Comparison of ENCODE assay signal across 11 cellular contexts in the genomic region with DNA sequence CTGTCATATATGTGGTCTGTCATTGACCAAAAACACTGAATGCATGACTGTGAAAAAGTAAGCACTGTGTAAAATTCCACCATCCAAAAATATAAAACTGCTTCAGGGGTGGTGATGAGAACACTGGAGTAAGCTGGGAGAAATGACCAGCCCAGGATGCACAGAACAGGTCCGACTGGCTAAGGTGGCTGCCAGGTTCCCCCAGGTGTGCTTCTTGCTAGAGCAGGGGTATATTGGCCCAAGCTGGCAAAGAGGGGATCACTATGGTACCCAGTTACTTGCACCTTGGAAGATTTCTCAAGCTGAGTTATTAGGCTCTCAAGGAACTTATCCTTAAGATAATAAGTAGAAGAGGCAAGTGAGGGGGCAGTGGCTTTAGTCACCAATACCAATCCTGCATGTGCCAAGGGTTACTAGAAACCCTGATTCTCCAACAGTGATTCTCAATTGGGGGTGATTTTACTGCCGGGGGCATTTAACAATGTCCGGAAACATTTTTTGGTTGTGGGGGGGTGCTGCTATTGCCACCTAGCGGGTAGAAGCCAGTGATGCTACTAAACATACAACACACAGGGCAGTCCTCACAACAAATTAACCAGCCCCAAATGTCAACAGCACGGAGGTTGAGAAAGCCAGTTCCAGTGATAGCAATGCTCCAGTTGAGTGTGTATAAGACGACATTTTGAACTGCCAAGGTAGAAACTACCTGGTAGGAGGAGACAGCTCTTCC. TPM values are rescaled to one million over a fixed set of nuclear protein-coding genes. Genes with fewer than 3 reads are reported as not detected.
DNase-seq lines count a peak whose midpoint lies in the region; ATAC-seq and TF ChIP-seq lines count a peak whose summit lies in the region.
"Had no signal": no experiment of that assay in that cellular context is flagged by ENCODE, and none has a peak within 500 bp of the region (broad histone marks: within the 10 kb centered on the region; RNA-seq: fewer than 3 reads in every experiment).

No MANE protein-coding gene starts in this region.

- no peaks in the 10 kb centered on the region for H3K27me3 Mint-ChIP-seq in naive thymus-derived CD8-positive, alpha-beta T cell

- peak overlapping the region in 7 of 10 donors; percentile 7 to 68 (median 31) for H3K27ac Mint-ChIP-seq in naive thymus-derived CD8-positive, alpha-beta T cell

- no peak overlapping the region for H3K4me3 Mint-ChIP-seq in naive thymus-derived CD8-positive, alpha-beta T cell

- ATAC-seq in naive thymus-derived CD8-positive, alpha-beta T cell = peak in 1 of 2 donors; percentile 22

- peaks cover 0 to 51% (median 2%) of the 10 kb centered on the region in 3 donors for H3K36me3 Mint-ChIP-seq in naive thymus-derived CD8-positive, alpha-beta T cell

- POLR2A ChIA-PET in naive thymus-derived CD8-positive, alpha-beta T cell (lab: Charles Lee) = no interaction called here

- TF ChIP-seq CTCF in LNCAP (IDR thresholded peaks at IDR 0.05) = peak; percentile 53

- peaks cover 9 to 33% (median 11%) of the 10 kb centered on the region in 4 donors for H3K4me1 Mint-ChIP-seq in naive thymus-derived CD8-positive, alpha-beta T cell

- H3K9me3 Mint-ChIP-seq in naive thymus-derived CD8-positive, alpha-beta T cell = no peaks in the 10 kb centered on the region

- DNase-seq in EL (peak; percentile 23), dermis blood vessel endothelial cell (peak; percentile 44), GOT3 (lab: John Stamatoyannopoulos, UW) (no peak), hippocampal formation (lab: John Stamatoyannopoulos, UW) (no peak), anterior cingulate cortex (lab: John Stamatoyannopoulos, UW) (no peak)
- no peak for DNase-seq in naive thymus-derived CD8-positive, alpha-beta T cell
- DNase-seq in activated CD4-positive, alpha-beta T cell treated with anti-CD3 and anti-CD28 coated beads for 48 hours = no peak
- DNase-seq: activated CD4-positive, alpha-beta T cell treated with anti-CD3 and anti-CD28 coated beads, Interleukin-2, amount 50 U/mL, for 4 hours; NCI-H1092 treated with DMSO at 0.1 percent for 48 hours; ovary had no signal

RNA-seq across cellular contexts. Expression of a gene that starts 15.7 kb away (rescaled TPM):
- 74.9 and 77.6 TPM in 2 replicates for total RNA-seq in dermis blood vessel endothelial cell
- total RNA-seq in naive thymus-derived CD8-positive, alpha-beta T cell = 100 to 1,000 TPM; 117 to 127 TPM
- 100 to 1,000 TPM; 226 to 309 (median 285) TPM for polyA plus RNA-seq in naive thymus-derived CD8-positive, alpha-beta T cell

RNA-seq across cellular contexts. Expression of a gene that starts 26.4 kb away (rescaled TPM):
- total RNA-seq in dermis blood vessel endothelial cell = 0.51 and 2.0 TPM in 2 replicates
- 10 to 100 TPM; 52.9 to 62.8 TPM for total RNA-seq in naive thymus-derived CD8-positive, alpha-beta T cell
- 100 to 1,000 TPM in 1 of 3 donors, 10 to 100 TPM in 2; 89.5 to 153 (median 98.3) TPM for polyA plus RNA-seq in naive thymus-derived CD8-positive, alpha-beta T cell

RNA-seq across cellular contexts. Expression of a gene that starts 51.9 kb away (rescaled TPM):
- 343 and 459 TPM in 2 replicates for total RNA-seq in dermis blood vessel endothelial cell
- 100 to 1,000 TPM; 171 to 182 TPM for total RNA-seq in naive thymus-derived CD8-positive, alpha-beta T cell
- 100 to 1,000 TPM; 436 to 513 (median 454) TPM for polyA plus RNA-seq in naive thymus-derived CD8-positive, alpha-beta T cell

RNA-seq across cellular contexts. Expression of a gene that starts 52.1 kb away (rescaled TPM):
- total RNA-seq in dermis blood vessel endothelial cell = 16.5 and 26.7 TPM in 2 replicates
- 10 to 100 TPM; 25.8 to 29.3 TPM for total RNA-seq in naive thymus-derived CD8-positive, alpha-beta T cell
- polyA plus RNA-seq in naive thymus-derived CD8-positive, alpha-beta T cell = 10 to 100 TPM in 2 of 3 donors, 1 to 10 TPM in 1; 7.5 to 13.9 (median 11.2) TPM

Comparison
In these comparisons a context has a peak if more than half of its experiments do, and no peak if none do; other contexts are left out.
1. DNase-seq: peak in EL (single experiment) and dermis blood vessel endothelial cell (single experiment); none in naive thymus-derived CD8-positive, alpha-beta T cell (0 of 10), activated CD4-positive, alpha-beta T cell treated with anti-CD3 and anti-CD28 coated beads for 48 hours (single experiment), GOT3 (single experiment), hippocampal formation (0 of 2) and anterior cingulate cortex (0 of 58).
2. RNA of a gene that starts 26.4 kb away (total RNA-seq): 52.9 to 62.8 TPM in naive thymus-derived CD8-positive, alpha-beta T cell; 0.51 to 2.0 TPM in dermis blood vessel endothelial cell; every median in the first group is over 10 times any median in the second.